ENCODE assay signal across 8 cellular contexts in genomic region chr10:89283174-89283987, GRCh38. TPM values are rescaled to one million over a fixed set of nuclear protein-coding genes. Genes with fewer than 3 reads are reported as not detected.
A peak's percentile ranks its signal among the peaks of the same experiment; 100 is the strongest.
DNase-seq lines count a peak whose midpoint lies in the region; ATAC-seq and TF ChIP-seq lines count a peak whose summit lies in the region.

No MANE protein-coding gene starts in this region.

- no peak for ATAC-seq in HG02973 (IDR thresholded peaks at IDR 0.05; ENCODE audit: unreplicated experiment)

- H3K27me3 Mint-ChIP-seq in mesothelial cell of epicardium (ENCODE audit: low read depth), result no peaks in the 10 kb centered on the region

- intact Hi-C loops in colonic mucosa (cut with DNase I) (no loop called here), uterus (cut with DNase I; ENCODE audit: low total_unique reads) (no loop called here)

- H3K4me3 ChIP-seq in colonic mucosa (no peak overlapping the region), uterus (no peak overlapping the region)

- no peaks in the 10 kb centered on the region for H3K9me3 Mint-ChIP-seq in mesothelial cell of epicardium

- peak overlapping the region; percentile 85 for H3K27ac Mint-ChIP-seq in mesothelial cell of epicardium

- H3K4me1 ChIP-seq in colonic mucosa, result no peaks in the 10 kb centered on the region
- peaks cover 6 to 13% of the 10 kb centered on the region in 2 donors for H3K4me1 ChIP-seq in uterus

- TF ChIP-seq POLR2A in uterus (IDR thresholded peaks at IDR 0.05), result no peak

- H3K36me3 ChIP-seq in colonic mucosa (no peaks in the 10 kb centered on the region), uterus (no peaks in the 10 kb centered on the region)

- no peak overlapping the region for H3K9ac ChIP-seq in colonic mucosa (ENCODE audit: low read depth in 2 of 2, low read length in 2 of 2)

- no peaks in the 10 kb centered on the region for H3K36me3 Mint-ChIP-seq in mesothelial cell of epicardium

- H3K4me1 Mint-ChIP-seq in mesothelial cell of epicardium, result peaks cover 44% of the 10 kb centered on the region

- TF ChIP-seq CTCF in colonic mucosa (IDR thresholded peaks at IDR 0.05) (no peak), mesothelial cell of epicardium (IDR thresholded peaks at IDR 0.05; ENCODE audit: unreplicated experiment) (no peak), uterus (IDR thresholded peaks at IDR 0.05) (no peak)

- peak overlapping the region; percentile 23 for H3K4me3 Mint-ChIP-seq in mesothelial cell of epicardium

- H3K27me3 ChIP-seq in colonic mucosa, result no peaks in the 10 kb centered on the region
- peaks cover 0 to 4% of the 10 kb centered on the region in 2 donors for H3K27me3 ChIP-seq in uterus

- H3K9me3 ChIP-seq in colonic mucosa (no peaks in the 10 kb centered on the region), uterus (no peaks in the 10 kb centered on the region)

- H3K27ac ChIP-seq in colonic mucosa (peak overlapping the region; percentile 2), uterus (peak overlapping the region; percentile 76 to 90)

- peak; percentile 65 for DNase-seq in NCI-H510A treated with DMSO at 0.1 percent for 48 hours (lab: John Stamatoyannopoulos, UW)
- no peak for DNase-seq in NCI-H510A (lab: John Stamatoyannopoulos, UW)
- no peak for DNase-seq in colonic mucosa
- DNase-seq in mesothelial cell of epicardium (ENCODE audit: low spot score in 2 of 2, unreplicated experiment in 2 of 2), result no peak
- no peak for DNase-seq in uterus
- no peak for DNase-seq in NCI-H2196 treated with DMSO at 0.1 percent for 48 hours (lab: John Stamatoyannopoulos, UW; ENCODE audit: unreplicated experiment)
- no peak for DNase-seq in activated CD8-positive, alpha-beta memory T cell treated with anti-CD3 and anti-CD28 coated beads for 24 hours

RNA-seq across cellular contexts. Expression of gene IFIT2, which starts 18.5 kb away (rescaled TPM):
- total RNA-seq in colonic mucosa (1 to 10 TPM; 4.8 to 7.5 TPM), mesothelial cell of epicardium (2.3 to 3.6 TPM (median 2.9 TPM) in 3 replicates), uterus (10 to 100 TPM in 1 of 4 donors, 1 to 10 TPM in 3; 1.5 to 17.7 (median 6.1) TPM)

RNA-seq across cellular contexts. Expression of gene LIPA, which starts 31.8 kb away (rescaled TPM):
- 10 to 100 TPM; 30.4 to 37.8 TPM for total RNA-seq in colonic mucosa
- total RNA-seq in mesothelial cell of epicardium, result 24.2 to 27.3 TPM (median 24.8 TPM) in 3 replicates
- 10 to 100 TPM; 40.0 to 63.1 (median 46.9) TPM for total RNA-seq in uterus

RNA-seq across cellular contexts. Expression of gene IFIT3, which starts 44.4 kb away (rescaled TPM):
- total RNA-seq in colonic mucosa, result 1 to 10 TPM; 4.3 to 5.1 TPM
- total RNA-seq in mesothelial cell of epicardium, result 14.3 to 17.8 TPM (median 14.9 TPM) in 3 replicates
- 10 to 100 TPM in 2 of 4 donors, 1 to 10 TPM in 2; 6.9 to 25.3 (median 15.6) TPM for total RNA-seq in uterus
